In the genomic region with DNA sequence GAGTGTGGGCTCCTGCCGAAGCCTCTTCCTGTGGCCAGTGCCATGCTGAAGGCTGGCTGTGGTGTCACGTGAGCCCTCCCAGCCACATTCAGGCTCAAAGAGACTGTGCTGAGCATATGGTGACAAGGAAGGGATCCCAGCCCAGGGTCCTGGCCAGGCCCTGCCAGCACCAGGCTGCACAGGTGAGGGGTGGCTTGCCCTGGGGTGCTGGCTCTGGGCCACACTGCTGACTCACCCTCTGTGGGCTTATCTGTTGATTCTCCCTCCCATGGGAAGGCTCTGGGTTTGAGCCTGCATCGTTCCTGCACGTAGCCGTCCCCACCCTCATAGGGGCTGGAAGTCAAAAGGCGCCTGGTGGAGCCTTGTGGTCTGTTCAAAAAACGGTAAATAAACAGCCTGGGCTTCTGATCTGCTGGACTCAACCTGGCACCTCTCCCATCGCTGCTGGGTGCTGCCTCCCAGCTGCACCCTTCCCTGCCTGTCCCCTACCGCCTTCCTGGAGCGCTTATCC, we compare ENCODE assay signal across 8 cellular contexts. TPM values are rescaled to one million over a fixed set of nuclear protein-coding genes. Genes with fewer than 3 reads are reported as not detected.
DNase-seq lines count a peak whose midpoint lies in the region; ATAC-seq lines count a peak whose summit lies in the region.

No MANE protein-coding gene starts in this region.

- no peak overlapping the region for H3K4me3 Mint-ChIP-seq in activated T-helper 2 cell treated with anti-CD3 and anti-CD28 coated beads, Interferon-gamma antibody, Interleukin-2, Interleukin-4, amounts not matched to agents 10 μg/mL and 5 μg/mL and 100 μg/mL, durations not matched to agents 14 hours and 24 hours and 36 hours (ENCODE audit: low read depth)

- ATAC-seq in HG03565 (IDR thresholded peaks at IDR 0.05; ENCODE audit: unreplicated experiment): no peak

- H3K4me3 ChIP-seq in BLaER1 treated with 17β-estradiol and CSF1 and Interleukin-3, amounts not matched to agents 10 nM and 100 nM: peak overlapping the region in 8 of 10 experiments; percentile 0 to 40 (median 26); a peak in 13 of 20 replicates
- no peak overlapping the region for H3K4me3 ChIP-seq in HUES64 (ENCODE audit: low read length)
- H3K4me3 ChIP-seq in iPS-15b (ENCODE audit: low read depth, low read length): no peak overlapping the region
- H3K4me3 ChIP-seq in stomach smooth muscle (ENCODE audit: low read length in 2 of 2): no peak overlapping the region

- H3K27me3 Mint-ChIP-seq in activated T-helper 2 cell treated with anti-CD3 and anti-CD28 coated beads, Interferon-gamma antibody, Interleukin-2, Interleukin-4, amounts not matched to agents 10 μg/mL and 5 μg/mL and 100 μg/mL, durations not matched to agents 14 hours and 24 hours and 36 hours (ENCODE audit: low read depth): no peaks in the 10 kb centered on the region

- peaks cover 0 to 64% (median 28%) of the 10 kb centered on the region in 11 experiments; a peak in 14 of 22 replicates for H3K36me3 ChIP-seq in BLaER1 treated with 17β-estradiol and CSF1 and Interleukin-3, amounts not matched to agents 10 nM and 100 nM
- H3K36me3 ChIP-seq in HUES64 (ENCODE audit: insufficient read depth, low read length) (no peaks in the 10 kb centered on the region), iPS-15b (ENCODE audit: control insufficient read depth, insufficient read depth, low read length) (no peaks in the 10 kb centered on the region), stomach smooth muscle (ENCODE audit: control insufficient read depth in 2 of 2, insufficient read depth in 2 of 2, low read length in 2 of 2) (no peaks in the 10 kb centered on the region)

- peaks cover 88 to 100% (median 94%) of the 10 kb centered on the region in 10 experiments for H3K4me1 ChIP-seq in BLaER1 treated with 17β-estradiol and CSF1 and Interleukin-3, amounts not matched to agents 10 nM and 100 nM
- H3K4me1 ChIP-seq in HUES64 (ENCODE audit: insufficient read depth, low read length) (no peaks in the 10 kb centered on the region; the same call in 1 of the 2 replicates), iPS-15b (ENCODE audit: control insufficient read depth, insufficient read depth, low read length) (no peaks in the 10 kb centered on the region), stomach smooth muscle (ENCODE audit: control insufficient read depth, insufficient read depth, low read length) (peaks cover 25% of the 10 kb centered on the region)

- peaks cover 40% of the 10 kb centered on the region for H3K4me1 Mint-ChIP-seq in activated T-helper 2 cell treated with anti-CD3 and anti-CD28 coated beads, Interferon-gamma antibody, Interleukin-2, Interleukin-4, amounts not matched to agents 10 μg/mL and 5 μg/mL and 100 μg/mL, durations not matched to agents 14 hours and 24 hours and 36 hours (ENCODE audit: low read depth)

- WGBS in HUES64: 93% methylated on average over 10 of the region's 10 CpGs

- no peaks in the 10 kb centered on the region for H3K36me3 Mint-ChIP-seq in activated T-helper 2 cell treated with anti-CD3 and anti-CD28 coated beads, Interferon-gamma antibody, Interleukin-2, Interleukin-4, amounts not matched to agents 10 μg/mL and 5 μg/mL and 100 μg/mL, durations not matched to agents 14 hours and 24 hours and 36 hours (ENCODE audit: low read depth)

- H4K20me1 ChIP-seq in BLaER1 treated with 17β-estradiol and CSF1 and Interleukin-3, amounts not matched to agents 10 nM and 100 nM: peaks cover 59 to 97% (median 88%) of the 10 kb centered on the region in 11 experiments

- peak overlapping the region; percentile 65 for H3K27ac Mint-ChIP-seq in activated T-helper 2 cell treated with anti-CD3 and anti-CD28 coated beads, Interferon-gamma antibody, Interleukin-2, Interleukin-4, amounts not matched to agents 10 μg/mL and 5 μg/mL and 100 μg/mL, durations not matched to agents 14 hours and 24 hours and 36 hours

- H3K9me3 ChIP-seq in BLaER1 treated with 17β-estradiol and CSF1 and Interleukin-3, amounts not matched to agents 10 nM and 100 nM (replicated peaks in 1 of 11): no peaks in the 10 kb centered on the region
- H3K9me3 ChIP-seq in HUES64 (ENCODE audit: insufficient read depth, low read depth, low read length) (no peaks in the 10 kb centered on the region), iPS-15b (ENCODE audit: control insufficient read depth, insufficient read depth, low read length) (no peaks in the 10 kb centered on the region), stomach smooth muscle (ENCODE audit: control insufficient read depth in 2 of 2, low read length in 2 of 2) (no peaks in the 10 kb centered on the region)

- intact Hi-C loops in activated T-helper 2 cell treated with anti-CD3 and anti-CD28 coated beads, Interferon-gamma antibody, Interleukin-2, Interleukin-4, amounts not matched to agents 10 μg/mL and 5 μg/mL and 100 μg/mL, durations not matched to agents 14 hours and 24 hours and 36 hours (cut with micrococcal nuclease): no loop called here

- no peaks in the 10 kb centered on the region for H3K9me3 Mint-ChIP-seq in activated T-helper 2 cell treated with anti-CD3 and anti-CD28 coated beads, Interferon-gamma antibody, Interleukin-2, Interleukin-4, amounts not matched to agents 10 μg/mL and 5 μg/mL and 100 μg/mL, durations not matched to agents 14 hours and 24 hours and 36 hours

- no peaks in the 10 kb centered on the region for H3K27me3 ChIP-seq in BLaER1 treated with 17β-estradiol and CSF1 and Interleukin-3, amounts not matched to agents 10 nM and 100 nM
- H3K27me3 ChIP-seq in HUES64 (ENCODE audit: insufficient read depth, low read length) (no peaks in the 10 kb centered on the region), iPS-15b (ENCODE audit: control insufficient read depth, insufficient read depth, low read length) (no peaks in the 10 kb centered on the region), stomach smooth muscle (ENCODE audit: control insufficient read depth in 1 of 2, insufficient read depth in 2 of 2, low read length in 2 of 2) (no peaks in the 10 kb centered on the region)

- H3K9ac ChIP-seq in BLaER1 treated with 17β-estradiol and CSF1 and Interleukin-3, amounts not matched to agents 10 nM and 100 nM: peak overlapping the region; percentile 52 to 82 (median 69)
- H3K9ac ChIP-seq in HUES64 (ENCODE audit: low read depth, low read length) (no peak overlapping the region; the same call in 1 of the 2 replicates), iPS-15b (ENCODE audit: low read depth, low read length) (peak overlapping the region; percentile 3), stomach smooth muscle (ENCODE audit: low read length in 2 of 2) (no peak overlapping the region)

- no peak for DNase-seq in activated T-helper 2 cell treated with anti-CD3 and anti-CD28 coated beads, Interferon-gamma antibody, Interleukin-2, Interleukin-4, amounts not matched to agents 10 μg/mL and 5 μg/mL and 100 μg/mL, durations not matched to agents 14 hours and 24 hours and 36 hours (ENCODE audit: low spot score)
- DNase-seq in HCEC 1CT (no peak), foreskin melanocyte (no peak)

- peak overlapping the region; percentile 62 to 90 (median 77) for H3K27ac ChIP-seq in BLaER1 treated with 17β-estradiol and CSF1 and Interleukin-3, amounts not matched to agents 10 nM and 100 nM
- H3K27ac ChIP-seq in HUES64 (ENCODE audit: low read depth, low read length): peak overlapping the region; percentile 45; the same call in 1 of the 2 replicates
- peak overlapping the region; percentile 31 for H3K27ac ChIP-seq in stomach smooth muscle (ENCODE audit: low read length)

- peak overlapping the region; percentile 82 to 98 (median 89) for H3K4me2 ChIP-seq in BLaER1 treated with 17β-estradiol and CSF1 and Interleukin-3, amounts not matched to agents 10 nM and 100 nM

RNA-seq across cellular contexts. Expression of a gene that starts 31.1 kb away (rescaled TPM):
- polyA plus RNA-seq in HUES64 (2013, experiment 1 of 2): 70.7 TPM
- 67.0 TPM for polyA plus RNA-seq in HUES64 (2013, experiment 2 of 2)
- total RNA-seq in activated T-helper 2 cell treated with anti-CD3 and anti-CD28 coated beads, Interferon-gamma antibody, Interleukin-2, Interleukin-4, amounts not matched to agents 10 μg/mL and 5 μg/mL and 100 μg/mL, durations not matched to agents 14 hours and 24 hours and 36 hours: 185 and 198 TPM in 2 replicates

RNA-seq across cellular contexts. Expression of a gene that starts 47.7 kb away (rescaled TPM):
- polyA plus RNA-seq in HUES64 (2013, experiment 1 of 2): 35.8 TPM
- polyA plus RNA-seq in HUES64 (2013, experiment 2 of 2): 30.4 TPM
- 67.2 and 75.0 TPM in 2 replicates for total RNA-seq in activated T-helper 2 cell treated with anti-CD3 and anti-CD28 coated beads, Interferon-gamma antibody, Interleukin-2, Interleukin-4, amounts not matched to agents 10 μg/mL and 5 μg/mL and 100 μg/mL, durations not matched to agents 14 hours and 24 hours and 36 hours

Comparison
In these comparisons a context has a peak if more than half of its experiments do, and no peak if none do; other contexts are left out.
1. H3K4me3 ChIP-seq: peak in BLaER1 treated with 17β-estradiol and CSF1 and Interleukin-3, amounts not matched to agents 10 nM and 100 nM (8 of 10); none in HUES64 (single experiment), iPS-15b (single experiment) and stomach smooth muscle (0 of 2).
2. H3K9ac ChIP-seq: peak in BLaER1 treated with 17β-estradiol and CSF1 and Interleukin-3, amounts not matched to agents 10 nM and 100 nM (11 of 11) and iPS-15b (single experiment); none in HUES64 (single experiment) and stomach smooth muscle (0 of 2).
3. Peak in every context shown above with its lines, with median percentiles within 50 percentile points of each other: H3K27ac ChIP-seq.